23 cellular contexts compared by ENCODE assay signal in genomic region chr18:38459595-38459994, GRCh38.
"Had no signal": no experiment of that assay in that cellular context is flagged by ENCODE, and none has a peak within 500 bp of the region (broad histone marks: within the 10 kb centered on the region; RNA-seq: fewer than 3 reads in every experiment).

No MANE protein-coding gene starts in this region.

- DNase-seq: cortex of kidney; effector CD4-positive, alpha-beta T cell; gastrocnemius medialis; kidney; mesenchymal stem cell; mucosa of descending colon; naive B cell; right lobe of liver; small intestine; stimulated activated CD4-positive, alpha-beta T cell treated with anti-CD3 and anti-CD28 coated beads, Interleukin-15, amount 100 ng/mL, for 24 hours; stimulated activated CD4-positive, alpha-beta T cell treated with anti-CD3 and anti-CD28 coated beads, Interleukin-2, amount 100 ng/mL, for 48 hours; stimulated activated naive B cell treated with anti-CD40 and anti-IgM and Interleukin-4, amounts not matched to agents 10 μg/mL and 1 μg/mL and 100 μg/mL, for 72 hours had no signal

- H3K4me1 ChIP-seq: gastrocnemius medialis, parathyroid adenoma, right lobe of liver, tibial nerve, upper lobe of left lung had no signal

- H3K4me3 ChIP-seq: gastrocnemius medialis, mucosa of descending colon, right lobe of liver, thoracic aorta, tibial nerve, upper lobe of left lung had no signal

- H3K27me3 ChIP-seq: gastrocnemius medialis, right lobe of liver, tibial nerve, upper lobe of left lung had no signal

- H3K27me3 Mint-ChIP-seq: naive B cell; natural killer cell treated with Interleukin-12 subunit alpha and Interleukin-12 subunit beta and Interleukin-15 and Interleukin-18, amount 100 ng/mL, for 72 hours; progenitor cell of endocrine pancreas; stimulated activated naive B cell treated with anti-CD40 and anti-IgM and Interleukin-4, amounts not matched to agents 10 μg/mL and 1 μg/mL and 100 μg/mL, for 72 hours; stimulated activated naive CD8-positive, alpha-beta T cell treated with anti-CD3 and anti-CD28 coated beads, Interleukin-15, Interleukin-2, amounts not matched to agents 100 ng/mL and 50 ng/mL, for 24 hours had no signal

- H3K79me2 ChIP-seq: parathyroid adenoma had no signal

- H3K27ac Mint-ChIP-seq: mesothelial cell of epicardium; naive B cell; natural killer cell treated with Interleukin-12 subunit alpha and Interleukin-12 subunit beta and Interleukin-15 and Interleukin-18, amount 100 ng/mL, for 72 hours; progenitor cell of endocrine pancreas; stimulated activated naive B cell treated with anti-CD40 and anti-IgM and Interleukin-4, amounts not matched to agents 10 μg/mL and 1 μg/mL and 100 μg/mL, for 72 hours; stimulated activated naive CD8-positive, alpha-beta T cell treated with anti-CD3 and anti-CD28 coated beads, Interleukin-15, Interleukin-2, amounts not matched to agents 100 ng/mL and 50 ng/mL, for 24 hours had no signal

- H3K4me1 Mint-ChIP-seq: naive B cell; neural crest cell; stimulated activated naive B cell treated with anti-CD40 and anti-IgM and Interleukin-4, amounts not matched to agents 10 μg/mL and 1 μg/mL and 100 μg/mL, for 72 hours had no signal

- H3K4me3 Mint-ChIP-seq: mesothelial cell of epicardium; naive B cell; natural killer cell treated with Interleukin-12 subunit alpha and Interleukin-12 subunit beta and Interleukin-15 and Interleukin-18, amount 100 ng/mL, for 72 hours; neural crest cell; stimulated activated naive B cell treated with anti-CD40 and anti-IgM and Interleukin-4, amounts not matched to agents 10 μg/mL and 1 μg/mL and 100 μg/mL, for 72 hours; stimulated activated naive CD8-positive, alpha-beta T cell treated with anti-CD3 and anti-CD28 coated beads, Interleukin-15, Interleukin-2, amounts not matched to agents 100 ng/mL and 50 ng/mL, for 24 hours had no signal

- ATAC-seq: left lobe of liver; mucosa of descending colon; natural killer cell treated with Interleukin-12 subunit alpha and Interleukin-12 subunit beta and Interleukin-15 and Interleukin-18, amount 100 ng/mL, for 72 hours; right lobe of liver; stimulated activated naive B cell treated with anti-CD40 and anti-IgM and Interleukin-4, amounts not matched to agents 10 μg/mL and 1 μg/mL and 100 μg/mL, for 72 hours had no signal

- H3K9ac ChIP-seq: parathyroid adenoma had no signal

- H3K27ac ChIP-seq: gastrocnemius medialis, parathyroid adenoma, right lobe of liver, thoracic aorta, tibial nerve, upper lobe of left lung had no signal

- H3K36me3 Mint-ChIP-seq: mesothelial cell of epicardium; naive B cell; stimulated activated naive B cell treated with anti-CD40 and anti-IgM and Interleukin-4, amounts not matched to agents 10 μg/mL and 1 μg/mL and 100 μg/mL, for 72 hours had no signal

- H3K9me3 ChIP-seq: gastrocnemius medialis, right lobe of liver, thoracic aorta, tibial nerve, upper lobe of left lung had no signal

- H3K9me3 Mint-ChIP-seq: mesothelial cell of epicardium had no signal

- H2AFZ ChIP-seq: parathyroid adenoma had no signal

- H3K36me3 ChIP-seq: gastrocnemius medialis, right lobe of liver, thoracic aorta, tibial nerve, upper lobe of left lung had no signal

- FAIRE-seq: kidney, small intestine, urothelium cell line had no signal
